In the genomic region with DNA sequence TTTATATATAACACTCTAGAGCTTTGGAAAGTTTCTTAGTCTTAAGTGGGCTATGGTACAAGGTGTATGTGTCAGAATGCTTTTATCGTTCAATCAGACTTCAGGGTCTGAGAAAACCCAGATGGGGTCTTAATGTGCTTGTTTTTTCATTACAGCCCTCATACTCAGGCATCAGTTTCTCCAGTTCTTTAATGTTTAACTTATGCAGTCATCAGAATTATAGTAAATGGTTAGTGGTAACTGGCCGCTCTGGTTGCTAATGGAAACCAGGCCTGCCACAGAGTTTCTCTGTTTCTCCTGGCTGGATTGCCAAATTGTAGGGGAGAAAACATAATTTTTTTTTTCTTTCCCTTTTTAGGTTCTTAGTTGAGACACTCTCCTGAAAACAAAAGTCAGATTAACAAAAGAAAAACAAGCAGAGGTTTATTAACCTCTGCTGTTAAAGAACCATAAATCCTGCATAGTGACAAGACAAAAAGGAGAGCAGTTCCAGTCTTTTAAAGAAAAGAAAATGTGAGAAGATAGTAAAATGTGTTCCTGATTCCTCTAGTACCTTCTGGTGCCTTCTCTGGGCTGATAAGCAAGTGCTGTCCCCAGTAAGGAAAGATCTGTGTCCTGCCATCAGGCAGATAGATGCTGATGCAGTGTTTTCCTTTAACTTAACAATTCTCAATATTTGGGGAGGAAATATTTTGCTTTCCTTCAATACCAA, we compare ENCODE assay signal across 15 cellular contexts.
"Had no signal": no experiment of that assay in that cellular context is flagged by ENCODE, and none has a peak within 500 bp of the region (broad histone marks: within the 10 kb centered on the region; RNA-seq: fewer than 3 reads in every experiment).

No MANE protein-coding gene starts in this region.

- H3K27ac Mint-ChIP-seq: activated naive CD8-positive, alpha-beta T cell treated with anti-CD3 and anti-CD28 coated beads, Interleukin-2, amount 10 ng/mL, durations not matched to agents 7 days and 5 days; activated T-helper 1 cell treated with anti-CD3 and anti-CD28 coated beads, Interleukin-12 subunit alpha, Interleukin-12 subunit beta, Interleukin-2, Interleukin-4 antibody, amounts not matched to agents 30 ng/mL and 10 ng/mL and 1 ng/mL, durations not matched to agents 14 hours and 24 hours and 36 hours; stimulated activated naive CD8-positive, alpha-beta T cell treated with anti-CD3 and anti-CD28 coated beads, Interleukin-15, Interleukin-2, amounts not matched to agents 100 ng/mL and 50 ng/mL, for 24 hours had no signal

- H3K9me3 Mint-ChIP-seq: activated naive CD8-positive, alpha-beta T cell treated with anti-CD3 and anti-CD28 coated beads, Interleukin-2, amount 10 ng/mL, durations not matched to agents 7 days and 5 days; activated T-helper 1 cell treated with anti-CD3 and anti-CD28 coated beads, Interleukin-12 subunit alpha, Interleukin-12 subunit beta, Interleukin-2, Interleukin-4 antibody, amounts not matched to agents 30 ng/mL and 10 ng/mL and 1 ng/mL, durations not matched to agents 14 hours and 24 hours and 36 hours; stimulated activated naive CD8-positive, alpha-beta T cell treated with anti-CD3 and anti-CD28 coated beads, Interleukin-15, Interleukin-2, amounts not matched to agents 100 ng/mL and 50 ng/mL, for 24 hours had no signal

- H3K27me3 ChIP-seq: breast epithelium, right lobe of liver had no signal

- H3K4me3 ChIP-seq: breast epithelium, prostate gland, right lobe of liver had no signal

- H3K4me3 Mint-ChIP-seq: activated naive CD8-positive, alpha-beta T cell treated with anti-CD3 and anti-CD28 coated beads, Interleukin-2, amount 10 ng/mL, durations not matched to agents 7 days and 5 days; activated T-helper 1 cell treated with anti-CD3 and anti-CD28 coated beads, Interleukin-12 subunit alpha, Interleukin-12 subunit beta, Interleukin-2, Interleukin-4 antibody, amounts not matched to agents 30 ng/mL and 10 ng/mL and 1 ng/mL, durations not matched to agents 14 hours and 24 hours and 36 hours; nephron progenitor cell; stimulated activated naive CD8-positive, alpha-beta T cell treated with anti-CD3 and anti-CD28 coated beads, Interleukin-15, Interleukin-2, amounts not matched to agents 100 ng/mL and 50 ng/mL, for 24 hours had no signal

- DNase-seq: activated CD4-positive, alpha-beta T cell treated with anti-CD3 and anti-CD28 coated beads, Interleukin-2, amount 50 U/mL, for 1 hour; activated CD8-positive, alpha-beta memory T cell treated with anti-CD3 and anti-CD28 coated beads for 24 hours; activated naive CD4-positive, alpha-beta T cell; activated naive CD8-positive, alpha-beta T cell treated with anti-CD3 and anti-CD28 coated beads, Interleukin-2, amount 10 ng/mL, durations not matched to agents 7 days and 5 days; aorta; hippocampal formation; kidney; nephron progenitor cell; right lobe of liver; T-helper 9 cell had no signal

- H3K36me3 ChIP-seq: breast epithelium, prostate gland, right lobe of liver had no signal

- H3K9me3 ChIP-seq: breast epithelium, prostate gland, right lobe of liver had no signal

- H3K4me1 ChIP-seq: breast epithelium, prostate gland, right lobe of liver had no signal

- H3K4me1 Mint-ChIP-seq: activated naive CD8-positive, alpha-beta T cell treated with anti-CD3 and anti-CD28 coated beads, Interleukin-2, amount 10 ng/mL, durations not matched to agents 7 days and 5 days had no signal

- H3K36me3 Mint-ChIP-seq: activated naive CD8-positive, alpha-beta T cell treated with anti-CD3 and anti-CD28 coated beads, Interleukin-2, amount 10 ng/mL, durations not matched to agents 7 days and 5 days had no signal

- ATAC-seq: activated CD4-positive, CD25-positive, alpha-beta regulatory T cell treated with anti-CD3 and anti-CD28 coated beads, Interleukin-2, amount 50 U/mL, for 24 hours; right lobe of liver had no signal
